ENCODE assay signal across 8 cellular contexts in genomic region chr22:30289980-30290313, GRCh38. TPM values are rescaled to one million over a fixed set of nuclear protein-coding genes. Genes with fewer than 3 reads are reported as not detected.
A peak's percentile ranks its signal among the peaks of the same experiment; 100 is the strongest.
DNase-seq lines count a peak whose midpoint lies in the region; ATAC-seq and TF ChIP-seq lines count a peak whose summit lies in the region.

No MANE protein-coding gene starts in this region.

- POLR2A ChIA-PET in AG04450 (lab: Yijun Ruan, JAX): interaction anchor here (1.0 to 3.3 kb wide), 3 partner anchors 34 to 67 kb away, joined by 3 to 19 read pairs (median 14); partner anchors contain the start of genes CCDC157, SF3A1 and TBC1D10A

- DNase-seq in AG04450 (ENCODE audit: low read depth, low spot score): no peak
- DNase-seq in glutamatergic neuron: no peak
- no peak for DNase-seq in skeletal muscle cell (ENCODE audit: low read depth)
- no peak for DNase-seq in NCI-H2081 treated with DMSO at 0.1 percent for 48 hours (lab: John Stamatoyannopoulos, UW)
- DNase-seq in stimulated activated CD4-positive, alpha-beta T cell treated with anti-CD3 and anti-CD28 coated beads, Interleukin-1b, Interleukin-23, amount 100 ng/mL, for 48 hours: no peak

- peak; percentile 9 for ATAC-seq in GM21825 (IDR thresholded peaks at IDR 0.05; ENCODE audit: unreplicated experiment)
- ATAC-seq in SK-N-SH treated with all-trans-retinoic acid at 6 μM for 48 hours: peak; percentile 2
- no peak for ATAC-seq in HG03039 (IDR thresholded peaks at IDR 0.05; ENCODE audit: unreplicated experiment)

- peak overlapping the region; percentile 68 for H3K4me3 Mint-ChIP-seq in glutamatergic neuron (ENCODE audit: unreplicated experiment)

- H3K27ac ChIP-seq in AG04450 (ENCODE audit: low read depth, low read length): peak overlapping the region; percentile 39

- H3K9me3 Mint-ChIP-seq in glutamatergic neuron (ENCODE audit: unreplicated experiment): peaks cover 2% of the 10 kb centered on the region

- H3K27me3 Mint-ChIP-seq in glutamatergic neuron (ENCODE audit: unreplicated experiment): peaks cover 6% of the 10 kb centered on the region

- H3K9me3 ChIP-seq in AG04450 (ENCODE audit: control insufficient read depth, insufficient read depth, low read length): no peaks in the 10 kb centered on the region

- H3K36me3 Mint-ChIP-seq in glutamatergic neuron (ENCODE audit: unreplicated experiment): no peaks in the 10 kb centered on the region

- H3K4me1 Mint-ChIP-seq in glutamatergic neuron (ENCODE audit: low read depth, unreplicated experiment): peaks cover 4% of the 10 kb centered on the region

- TF ChIP-seq CTCF in AG04450 (IDR thresholded peaks at IDR 0.05; ENCODE audit: low read depth, low read length) (no peak), glutamatergic neuron (IDR thresholded peaks at IDR 0.05; ENCODE audit: partially characterized antibody, unreplicated experiment) (no peak)

- peak overlapping the region; percentile 75 for H3K27ac Mint-ChIP-seq in glutamatergic neuron (ENCODE audit: unreplicated experiment)

- H3K4me3 ChIP-seq in AG04450 (ENCODE audit: low read depth, low read length): peak overlapping the region; percentile 54
- H3K4me3 ChIP-seq in skeletal muscle cell (ENCODE audit: low read depth, low read length): peak overlapping the region; percentile 40

- H3K27me3 ChIP-seq in AG04450 (ENCODE audit: control insufficient read depth, insufficient read depth, low read length): no peaks in the 10 kb centered on the region

- CTCF ChIA-PET in AG04450 (lab: Charles Lee): interaction anchor here (0.8 to 3.3 kb wide), 3 partner anchors 36 to 182 kb away, joined by 3 to 44 read pairs (median 34); partner anchors contain the start of genes RNF215 and TBC1D10A

TF ChIP-seq in SK-N-SH treated with all-trans-retinoic acid at 6 μM for 48 hours, 23 proteins besides CTCF, POLR2A, EP300 and RAD21 (continues in another document):
- no peak for TF ChIP-seq ZFP30 (CRISPR knock-in tag; IDR thresholded peaks at IDR 0.05)
- TF ChIP-seq ARNTL (CRISPR knock-in tag; IDR thresholded peaks at IDR 0.05; ENCODE audit: borderline replicate concordance, low read depth): no peak
- TF ChIP-seq POU6F1 (CRISPR knock-in tag; IDR thresholded peaks at IDR 0.05; ENCODE audit: borderline replicate concordance, low read depth): no peak
- TF ChIP-seq TSHZ2 (CRISPR knock-in tag; IDR thresholded peaks at IDR 0.05): no peak
- no peak for TF ChIP-seq OSR1 (CRISPR knock-in tag; IDR thresholded peaks at IDR 0.05)
- TF ChIP-seq CSRNP3 (CRISPR knock-in tag; IDR thresholded peaks at IDR 0.05): no peak
- TF ChIP-seq RARB (CRISPR knock-in tag; IDR thresholded peaks at IDR 0.05): no peak
- no peak for TF ChIP-seq BACH2 (CRISPR knock-in tag; IDR thresholded peaks at IDR 0.05; ENCODE audit: borderline replicate concordance)
- no peak for TF ChIP-seq ISL1 (CRISPR knock-in tag; IDR thresholded peaks at IDR 0.05)
- no peak for TF ChIP-seq TOX (CRISPR knock-in tag; IDR thresholded peaks at IDR 0.05; ENCODE audit: borderline replicate concordance)
- no peak for TF ChIP-seq CSDC2 (CRISPR knock-in tag; IDR thresholded peaks at IDR 0.05)
- TF ChIP-seq PATZ1 (CRISPR knock-in tag; IDR thresholded peaks at IDR 0.05; ENCODE audit: borderline replicate concordance): no peak
- TF ChIP-seq GLIS3 (CRISPR knock-in tag; IDR thresholded peaks at IDR 0.05): no peak
- no peak for TF ChIP-seq PPARA (CRISPR knock-in tag; IDR thresholded peaks at IDR 0.05; ENCODE audit: borderline replicate concordance)
- no peak for TF ChIP-seq ESRRG (CRISPR knock-in tag; IDR thresholded peaks at IDR 0.05)
- no peak for TF ChIP-seq CREB5 (CRISPR knock-in tag; IDR thresholded peaks at IDR 0.05; ENCODE audit: low read depth)
- no peak for TF ChIP-seq SNAI2 (CRISPR knock-in tag; IDR thresholded peaks at IDR 0.05)

RNA-seq across cellular contexts. Expression of gene CASTOR1, which starts 0.6 kb away (rescaled TPM):
- 12.0 and 15.3 TPM in 2 replicates for polyA plus RNA-seq in AG04450 (2011; rRNA removed)
- 5.9 and 7.2 TPM in 2 replicates for polyA minus RNA-seq in AG04450 (2011; rRNA and poly(A)+ RNA removed)
- total RNA-seq in glutamatergic neuron (ENCODE audit: unreplicated experiment): 4.5 TPM

RNA-seq across cellular contexts. Expression of gene OSM, which starts 23.3 kb away (rescaled TPM):
- polyA plus RNA-seq in AG04450 (2011; rRNA removed): not detected in 2 replicates
- polyA minus RNA-seq in AG04450 (2011; rRNA and poly(A)+ RNA removed): not detected in 2 replicates
- total RNA-seq in glutamatergic neuron (ENCODE audit: unreplicated experiment): not detected

RNA-seq across cellular contexts. Expression of gene TBC1D10A, which starts 36.8 kb away (rescaled TPM):
- 14.5 and 17.5 TPM in 2 replicates for polyA plus RNA-seq in AG04450 (2011; rRNA removed)
- polyA minus RNA-seq in AG04450 (2011; rRNA and poly(A)+ RNA removed): 27.6 and 30.0 TPM in 2 replicates
- total RNA-seq in glutamatergic neuron (ENCODE audit: unreplicated experiment): 5.0 TPM

RNA-seq across cellular contexts. Expression of gene LIF, which starts 43.4 kb away (rescaled TPM):
- 53.9 and 121 TPM in 2 replicates for polyA plus RNA-seq in AG04450 (2011; rRNA removed)
- polyA minus RNA-seq in AG04450 (2011; rRNA and poly(A)+ RNA removed): 165 and 320 TPM in 2 replicates
- total RNA-seq in glutamatergic neuron (ENCODE audit: unreplicated experiment): 0.29 TPM
